Comparison of ENCODE assay signal across 22 cellular contexts in the genomic region with DNA sequence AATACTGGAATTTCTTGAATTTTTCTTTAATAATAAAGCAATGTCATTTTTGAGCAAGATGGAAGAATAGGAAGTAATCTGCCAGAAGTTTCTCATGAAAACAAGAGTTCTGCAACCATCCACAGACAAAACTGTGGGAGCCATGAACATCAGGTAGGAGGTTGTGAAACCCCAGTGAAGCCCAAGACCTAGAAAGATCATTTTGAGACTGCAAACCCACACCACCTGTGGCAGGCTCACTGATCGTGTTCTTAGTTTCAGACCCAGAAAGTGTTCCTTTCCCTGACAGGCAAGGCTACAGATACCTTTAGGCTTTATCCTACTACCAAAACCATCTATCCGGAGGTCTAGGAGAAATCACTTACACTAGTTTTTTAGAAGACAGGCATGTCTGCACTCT.
"Had no signal": no experiment of that assay in that cellular context is flagged by ENCODE, and none has a peak within 500 bp of the region (broad histone marks: within the 10 kb centered on the region; RNA-seq: fewer than 3 reads in every experiment).

No MANE protein-coding gene starts in this region.

- H3K27me3 ChIP-seq: MG63, SJSA1 had no signal

- ATAC-seq: T-cell had no signal

- DNase-seq: Karpas-422, KG1, MG63, NCI-H1092, NCI-H1105 treated with DMSO at 0.1 percent for 48 hours, NCI-H1417 treated with DMSO at 0.1 percent for 48 hours, NCI-H146, NCI-H1694 treated with DMSO at 0.1 percent for 48 hours, NCI-H1930, NCI-H2081, NCI-H2107, NCI-H2227 treated with DMSO at 0.1 percent for 48 hours, NCI-H524, NCI-H526 treated with DMSO at 0.1 percent for 48 hours, NCI-H748 treated with DMSO at 0.1 percent for 48 hours, Right ventricle myocardium superior, RPMI8226, SIG-M5, SW 1271, T-cell had no signal

- H3K4me1 ChIP-seq: SJSA1 had no signal

- H3K36me3 ChIP-seq: MG63, SJSA1 had no signal

- H3K27ac ChIP-seq: SJSA1, SK-N-MC had no signal

- H3K9me3 ChIP-seq: MG63, SJSA1 had no signal

- H3K4me3 ChIP-seq: MG63, SJSA1, SK-N-MC had no signal
